18 cellular contexts compared by ENCODE assay signal in genomic region chr5:142263346-142263745, GRCh38.
"Had no signal": no experiment of that assay in that cellular context is flagged by ENCODE, and none has a peak within 500 bp of the region (broad histone marks: within the 10 kb centered on the region; RNA-seq: fewer than 3 reads in every experiment).

No MANE protein-coding gene starts in this region.

- H3K9me3 Mint-ChIP-seq: activated CD4-positive, alpha-beta memory T cell treated with anti-CD3 and anti-CD28 coated beads, Interleukin-2, amount 10 ng/mL, durations not matched to agents 7 days and 5 days; activated naive CD4-positive, alpha-beta T cell treated with anti-CD3 and anti-CD28 coated beads, Interleukin-2, amount 10 ng/mL, durations not matched to agents 7 days and 5 days; immature natural killer cell had no signal

- H3K36me3 Mint-ChIP-seq: activated naive CD4-positive, alpha-beta T cell treated with anti-CD3 and anti-CD28 coated beads, Interleukin-2, amount 10 ng/mL, durations not matched to agents 7 days and 5 days; immature natural killer cell had no signal

- H3K9me3 ChIP-seq: upper lobe of left lung had no signal

- H3K27ac Mint-ChIP-seq: activated CD4-positive, alpha-beta memory T cell treated with anti-CD3 and anti-CD28 coated beads, Interleukin-2, amount 10 ng/mL, durations not matched to agents 7 days and 5 days; activated naive CD4-positive, alpha-beta T cell treated with anti-CD3 and anti-CD28 coated beads, Interleukin-2, amount 10 ng/mL, durations not matched to agents 7 days and 5 days; activated T-cell treated with anti-CD3 and anti-CD28 coated beads, Interleukin-2, amount 50 U/mL, for 72 hours had no signal

- H3K4me3 Mint-ChIP-seq: activated CD4-positive, alpha-beta memory T cell treated with anti-CD3 and anti-CD28 coated beads, Interleukin-2, amount 10 ng/mL, durations not matched to agents 7 days and 5 days; activated naive CD4-positive, alpha-beta T cell treated with anti-CD3 and anti-CD28 coated beads, Interleukin-2, amount 10 ng/mL, durations not matched to agents 7 days and 5 days; activated T-cell treated with anti-CD3 and anti-CD28 coated beads, Interleukin-2, amount 50 U/mL, for 72 hours had no signal

- H3K27ac ChIP-seq: coronary artery, left ventricle myocardium inferior, upper lobe of left lung had no signal

- H3K4me3 ChIP-seq: coronary artery, left ventricle myocardium inferior, upper lobe of left lung had no signal

- ATAC-seq: activated T-cell treated with anti-CD3 and anti-CD28 coated beads, Interleukin-2, amount 50 U/mL, for 72 hours; stimulated activated naive CD8-positive, alpha-beta T cell treated with anti-CD3 and anti-CD28 coated beads, Interleukin-15, Interleukin-2, amounts not matched to agents 100 U/mL and 50 U/mL, for 24 hours had no signal

- H3K27me3 ChIP-seq: upper lobe of left lung had no signal

- H3K36me3 ChIP-seq: left ventricle myocardium inferior, upper lobe of left lung had no signal

- H3K4me1 Mint-ChIP-seq: activated naive CD4-positive, alpha-beta T cell treated with anti-CD3 and anti-CD28 coated beads, Interleukin-2, amount 10 ng/mL, durations not matched to agents 7 days and 5 days had no signal

- DNase-seq: activated CD4-positive, alpha-beta memory T cell treated with anti-CD3 and anti-CD28 coated beads, Interleukin-2, amount 10 ng/mL, durations not matched to agents 7 days and 5 days; activated CD4-positive, alpha-beta T cell treated with anti-CD3 and anti-CD28 coated beads for 48 hours; activated CD4-positive, CD25-positive, alpha-beta regulatory T cell; activated effector memory CD4-positive, alpha-beta T cell treated with Interleukin-2 at 50 U/mL for 16 hours; activated naive CD4-positive, alpha-beta T cell treated with anti-CD3 and anti-CD28 coated beads, Interleukin-2, amount 10 ng/mL, durations not matched to agents 7 days and 5 days; activated T-cell treated with anti-CD3 and anti-CD28 coated beads, Interleukin-2, amount 50 U/mL, for 72 hours; cerebellar nuclear complex; erythroblast; foreskin fibroblast; immature natural killer cell; left ventricle myocardium inferior; mammary epithelial cell; retina; stimulated activated CD4-positive, alpha-beta T cell treated with anti-CD3 and anti-CD28 coated beads, Interleukin-4, amount 100 ng/mL, for 24 hours; stimulated activated naive CD8-positive, alpha-beta T cell treated with anti-CD3 and anti-CD28 coated beads, Interleukin-15, Interleukin-2, amounts not matched to agents 100 U/mL and 50 U/mL, for 24 hours; T1000; upper lobe of left lung had no signal

- H3K4me1 ChIP-seq: upper lobe of left lung had no signal
